ENCODE assay signal across 14 cellular contexts in genomic region chr6:45491048-45491447, GRCh38.
A peak's percentile ranks its signal among the peaks of the same experiment; 100 is the strongest.
DNase-seq lines count a peak whose midpoint lies in the region; ATAC-seq and TF ChIP-seq lines count a peak whose summit lies in the region.
"Had no signal": no experiment of that assay in that cellular context is flagged by ENCODE, and none has a peak within 500 bp of the region (broad histone marks: within the 10 kb centered on the region; RNA-seq: fewer than 3 reads in every experiment).

No MANE protein-coding gene starts in this region.

- H3K27me3 ChIP-seq in IMR-90 (ENCODE audit: control insufficient read depth, insufficient read depth, low read length), result no peaks in the 10 kb centered on the region
- H3K27me3 ChIP-seq: BE2C had no signal

- CTCF ChIA-PET in IMR-90 (lab: Yijun Ruan, JAX), result interaction anchor here (0.9 kb wide), 1 partner anchor 224 kb away, joined by 6 read pairs; no protein-coding TSS in a partner anchor

- H3K4me3 ChIP-seq in IMR-90 (ENCODE audit: insufficient read depth, low read depth, low read length), result no peak overlapping the region
- H3K4me3 ChIP-seq: A549 had no signal

- H3K9me3 ChIP-seq in IMR-90 (ENCODE audit: control insufficient read depth, insufficient read depth, low read length), result no peaks in the 10 kb centered on the region
- H3K9me3 ChIP-seq in T-helper 17 cell (ENCODE audit: control insufficient read depth, low read length, poor library complexity, severe bottlenecking), result no peaks in the 10 kb centered on the region
- H3K9me3 ChIP-seq: A549, BE2C had no signal

- peak overlapping the region; percentile 62; the same call in 1 of the 2 replicates for H3K56ac ChIP-seq in IMR-90 (ENCODE audit: extremely low read depth, insufficient read depth, low read length)

- H2AK5ac ChIP-seq in IMR-90 (ENCODE audit: low read depth, low read length), result peak overlapping the region; percentile 89; the same call in 1 of the 2 replicates

- peak overlapping the region; percentile 90 for H3K4ac ChIP-seq in IMR-90 (ENCODE audit: low read depth, low read length)

- peak overlapping the region; percentile 65; the same call in 1 of the 2 replicates for H3K27ac ChIP-seq in IMR-90 (ENCODE audit: insufficient read depth, low read length)
- H3K27ac ChIP-seq: A549, C4-2B had no signal

- peak overlapping the region; percentile 96; the same call in 1 of the 3 replicates for H2BK15ac ChIP-seq in IMR-90 (ENCODE audit: low read depth, low read length)

- no TSS peak for BruUV-seq in IMR-90 (replicated peaks; lab: Mats Ljungman, UMichigan)

- peak overlapping the region; percentile 56 for H3K27ac Mint-ChIP-seq in T-helper 17 cell
- H3K27ac Mint-ChIP-seq: H9 had no signal

- H3K4me3 Mint-ChIP-seq in T-helper 17 cell, result no peak overlapping the region
- H3K4me3 Mint-ChIP-seq: H9 had no signal

- H3K27me3 Mint-ChIP-seq in T-helper 17 cell, result no peaks in the 10 kb centered on the region
- H3K27me3 Mint-ChIP-seq: CD4-positive, alpha-beta memory T cell had no signal

- no peak for TF ChIP-seq RAD21 in IMR-90 (IDR thresholded peaks at IDR 0.05; ENCODE audit: low read length)

- peak overlapping the region; percentile 86 for H3K4me2 ChIP-seq in IMR-90 (ENCODE audit: low read depth, low read length)
- H3K4me2 ChIP-seq: A549 had no signal

- TF ChIP-seq POLR2A in IMR-90 (IDR thresholded peaks at IDR 0.05; ENCODE audit: low read depth, low read length), result no peak

- ATAC-seq in IMR-90 (ENCODE audit: low read depth) (peak; percentile 84), T-helper 17 cell (no peak), HG03039 (IDR thresholded peaks at IDR 0.05; ENCODE audit: unreplicated experiment) (no peak)
- ATAC-seq: A549 had no signal

- in situ Hi-C loops in IMR-90 (cut with MboI; ENCODE audit: low sequenced_read_pairs), result no loop called here

- DNase-seq in IMR-90 (peak; percentile 68), T-helper 17 cell (no peak), fibroblast of gingiva (ENCODE audit: low read depth) (peak; percentile 40), NCI-H146 treated with DMSO at 0.1 percent for 48 hours (lab: John Stamatoyannopoulos, UW; ENCODE audit: unreplicated experiment) (no peak), NCI-H526 (lab: John Stamatoyannopoulos, UW) (no peak)
- DNase-seq: BE2C; CD4-positive, alpha-beta memory T cell; DMS79; EL; GOT3; H9 had no signal

- no peaks in the 10 kb centered on the region; the same call in 1 of the 2 replicates for H3K36me3 ChIP-seq in IMR-90 (ENCODE audit: control insufficient read depth, insufficient read depth, low read length)
- H3K36me3 ChIP-seq: BE2C had no signal

- H4K5ac ChIP-seq in IMR-90 (ENCODE audit: low read depth, low read length), result peak overlapping the region; percentile 96

- peaks cover 61% of the 10 kb centered on the region for H3K4me1 Mint-ChIP-seq in T-helper 17 cell

- POLR2A ChIA-PET in IMR-90 (lab: Charles Lee; ENCODE audit: unreplicated experiment), result interaction anchor here (0.7 kb wide), 1 partner anchor 53 kb away, joined by 3 read pairs; no protein-coding TSS in a partner anchor

- WGBS in IMR-90 (ENCODE audit: extremely low coverage in 2 of 2, insufficient read length in 1 of 2), 2 experiments, result no CpG with 5 or more reads among the region's 2 CpGs

- peak overlapping the region; percentile 80 for H2BK5ac ChIP-seq in IMR-90 (ENCODE audit: low read depth, low read length, poor library complexity, severe bottlenecking)

- peak overlapping the region; percentile 92 for H3K14ac ChIP-seq in IMR-90 (replicated peaks; ENCODE audit: low read depth, low read length)

- peak overlapping the region in 1 of 2 experiments; percentile 91; a peak in 2 of 4 replicates for H4K8ac ChIP-seq in IMR-90 (ENCODE audit: low read depth in 2 of 2, low read length in 2 of 2)

- peak overlapping the region; percentile 87 for H3K23ac ChIP-seq in IMR-90 (ENCODE audit: low read depth, low read length)

- peak overlapping the region; percentile 81 for H2BK20ac ChIP-seq in IMR-90 (ENCODE audit: low read depth, low read length)

- peaks cover 8% of the 10 kb centered on the region; the same call in 1 of the 2 replicates for H3K9me1 ChIP-seq in IMR-90 (ENCODE audit: insufficient read depth, low read length)

- H4K91ac ChIP-seq in IMR-90 (ENCODE audit: insufficient read depth, low read depth, low read length), result peak overlapping the region; percentile 89; the same call in 1 of the 2 replicates

- H3K9ac ChIP-seq in IMR-90 (ENCODE audit: low read depth, low read length), result no peak overlapping the region

- H2BK120ac ChIP-seq in IMR-90 (ENCODE audit: low read depth, low read length), result peak overlapping the region; percentile 85

- dilution Hi-C loops in IMR-90 (cut with HindIII; ENCODE audit: low sequenced_read_pairs, unreplicated experiment), result no loop called here

- TF ChIP-seq CTCF in IMR-90 (conservative IDR thresholded peaks at IDR 0.05; ENCODE audit: low read depth, low read length), result no peak

- peaks cover 4% of the 10 kb centered on the region for H3K36me3 Mint-ChIP-seq in T-helper 17 cell (ENCODE audit: low read depth)

- no peak overlapping the region for H2AK9ac ChIP-seq in IMR-90 (replicated peaks; ENCODE audit: low read depth, low read length, poor library complexity)

- H4K20me1 ChIP-seq in IMR-90 (ENCODE audit: insufficient read depth, low read length), result no peaks in the 10 kb centered on the region

- peak overlapping the region; percentile 95 for H3K18ac ChIP-seq in IMR-90 (ENCODE audit: low read depth, low read length)

- no peak overlapping the region for H2AFZ ChIP-seq in IMR-90 (replicated peaks; ENCODE audit: low read length, poor library complexity)

- peaks cover 16% of the 10 kb centered on the region for H3K4me1 ChIP-seq in IMR-90 (ENCODE audit: control insufficient read depth, insufficient read depth, low read length)
- H3K4me1 ChIP-seq: A549, BE2C had no signal

- peaks cover 22 to 54% of the 10 kb centered on the region in 2 experiments for H3K79me1 ChIP-seq in IMR-90 (ENCODE audit: low read depth in 1 of 2, low read length in 2 of 2)

- intact Hi-C loops in IMR-90 (cut with micrococcal nuclease), result loop anchor here (5.0 kb wide), 1 partner anchor 44 kb away; no protein-coding TSS in a partner anchor

TF ChIP-seq in IMR-90, 13 proteins besides CTCF, POLR2A, EP300 and RAD21:
- peak; percentile 99; the same call in 1 of the 2 replicates for TF ChIP-seq FOS (IDR thresholded peaks at IDR 0.05; ENCODE audit: low read depth, low read length)
- no peak for TF ChIP-seq CHD1 (IDR thresholded peaks at IDR 0.05; ENCODE audit: low read depth, low read length)

Comparison
In these comparisons a context has a peak if more than half of its experiments do, and no peak if none do; other contexts are left out.
1. DNase-seq: peak in IMR-90 (single experiment) and fibroblast of gingiva (single experiment); none in T-helper 17 cell (0 of 3), NCI-H146 treated with DMSO at 0.1 percent for 48 hours (single experiment) and NCI-H526 (0 of 2).